In the genomic region with DNA sequence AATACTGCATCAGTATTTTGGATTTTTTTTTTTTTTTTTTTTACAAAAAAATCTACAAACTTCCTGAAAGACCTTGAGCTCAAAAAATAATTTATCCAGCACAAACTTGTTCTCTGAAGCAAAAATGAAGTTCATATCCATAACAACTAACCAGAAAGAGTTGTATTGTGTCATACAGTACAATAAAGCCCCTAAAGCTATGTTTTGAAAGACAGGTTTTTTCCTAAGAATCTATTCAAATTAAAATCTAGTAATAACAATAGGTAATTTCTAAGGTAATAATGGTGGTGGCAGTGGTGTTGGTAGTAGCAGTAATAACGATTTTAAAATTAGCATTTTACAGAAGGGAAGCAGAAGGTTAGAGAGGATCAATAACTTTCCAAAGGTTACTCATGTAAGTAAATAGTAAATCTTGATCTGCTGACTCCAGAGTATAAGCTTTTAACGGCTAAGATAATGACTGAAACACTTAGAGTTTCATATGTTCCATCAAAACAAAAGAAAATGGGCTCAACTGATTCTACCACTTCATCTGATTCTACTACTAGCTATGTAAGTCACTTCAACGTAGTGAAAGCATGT, we compare ENCODE assay signal across 39 cellular contexts.
"Had no signal": no experiment of that assay in that cellular context is flagged by ENCODE, and none has a peak within 500 bp of the region (broad histone marks: within the 10 kb centered on the region; RNA-seq: fewer than 3 reads in every experiment).

No MANE protein-coding gene starts in this region.

- DNase-seq: activated CD4-positive, alpha-beta memory T cell treated with anti-CD3 and anti-CD28 coated beads for 36 hours; activated CD4-positive, alpha-beta T cell treated with anti-CD3 and anti-CD28 coated beads for 36 hours; activated CD4-positive, alpha-beta T cell treated with anti-CD3 and anti-CD28 coated beads, Interleukin-2, amount 10 ng/mL, durations not matched to agents 24 days and 14 days; activated CD4-positive, CD25-positive, alpha-beta regulatory T cell; activated CD4-positive, CD25-positive, alpha-beta regulatory T cell treated with anti-CD3 and anti-CD28 coated beads, Interleukin-2, amount 50 U/mL, for 72 hours; activated CD8-positive, alpha-beta memory T cell treated with anti-CD3 and anti-CD28 coated beads, Interleukin-2, amount 10 ng/mL, durations not matched to agents 7 days and 5 days; activated CD8-positive, alpha-beta memory T cell treated with anti-CD3 and anti-CD28 coated beads, Interleukin-2, amount 50 U/mL, for 4 hours; activated CD8-positive, alpha-beta T cell treated with anti-CD3 and anti-CD28 coated beads, Interleukin-2, amount 10 ng/mL, durations not matched to agents 7 days and 5 days; activated effector memory CD4-positive, alpha-beta T cell treated with anti-CD3 and anti-CD28 coated beads, Interleukin-2, amount 50 U/mL, for 16 hours; activated naive CD4-positive, alpha-beta T cell treated with anti-CD3 and anti-CD28 coated beads for 36 hours; activated naive CD8-positive, alpha-beta T cell treated with anti-CD3 and anti-CD28 coated beads for 36 hours; activated naive CD8-positive, alpha-beta T cell treated with anti-CD3 and anti-CD28 coated beads, Interleukin-2, amount 50 U/mL, for 24 hours; activated T-cell treated with anti-CD3 and anti-CD28 coated beads, Interleukin-2, amount 50 U/mL, for 1 hour; activated T-cell treated with anti-CD3 and anti-CD28 coated beads, Interleukin-2, amount 50 U/mL, for 48 hours; adrenal gland; amygdala; aorta; body of pancreas; central memory CD4-positive, alpha-beta T cell; cerebellar nuclear complex; colonic mucosa; dorsolateral prefrontal cortex; effector memory CD4-positive, alpha-beta T cell; endodermal cell; erythroblast; foreskin keratinocyte; gastrocnemius medialis; glutamatergic neuron; heart left ventricle; T-helper 1 cell; T-helper 17 cell; T1000; WERI-Rb-1 had no signal

- ATAC-seq: activated CD4-positive, alpha-beta T cell treated with anti-CD3 and anti-CD28 coated beads for 36 hours; activated CD8-positive, alpha-beta memory T cell treated with anti-CD3 and anti-CD28 coated beads, Interleukin-2, amount 10 ng/mL, durations not matched to agents 7 days and 5 days; activated CD8-positive, alpha-beta T cell treated with anti-CD3 and anti-CD28 coated beads, Interleukin-2, amount 10 ng/mL, durations not matched to agents 7 days and 5 days; activated naive CD8-positive, alpha-beta T cell treated with anti-CD3 and anti-CD28 coated beads, Interleukin-2, amount 50 U/mL, for 24 hours; body of pancreas; foreskin keratinocyte; gastrocnemius medialis; heart left ventricle; T-helper 17 cell had no signal

- H3K27me3 ChIP-seq: adrenal gland, body of pancreas, colonic mucosa, dorsolateral prefrontal cortex, esophagus muscularis mucosa, foreskin keratinocyte, gastrocnemius medialis, heart left ventricle had no signal

- H3K4me3 ChIP-seq: adrenal gland, body of pancreas, colonic mucosa, dorsolateral prefrontal cortex, esophagus muscularis mucosa, gastrocnemius medialis, heart left ventricle had no signal

- H3K4me1 ChIP-seq: adrenal gland, body of pancreas, colonic mucosa, esophagus muscularis mucosa, foreskin keratinocyte, gastrocnemius medialis had no signal

- H3K9me3 Mint-ChIP-seq: activated CD4-positive, alpha-beta memory T cell treated with anti-CD3 and anti-CD28 coated beads for 36 hours; activated CD4-positive, alpha-beta T cell treated with anti-CD3 and anti-CD28 coated beads, Interleukin-2, amount 10 ng/mL, durations not matched to agents 24 days and 14 days; dendritic cell treated with granulocyte-macrophage colony-stimulating factor and Interleukin-4, amounts not matched to agents 40 ng/mL and 50 ng/mL, for 4 days; endodermal cell; T-helper 2 cell treated with Interferon-gamma antibody and Interleukin-4, amounts not matched to agents 5 μg/mL and 100 μg/mL, for 36 hours had no signal

- H3K9me3 ChIP-seq: adrenal gland, body of pancreas, colonic mucosa, esophagus muscularis mucosa, gastrocnemius medialis, heart left ventricle had no signal

- H3K36me3 ChIP-seq: adrenal gland, colonic mucosa, gastrocnemius medialis, WERI-Rb-1 had no signal

- H3K27me3 Mint-ChIP-seq: activated CD4-positive, alpha-beta memory T cell treated with anti-CD3 and anti-CD28 coated beads for 36 hours; activated CD4-positive, alpha-beta T cell treated with anti-CD3 and anti-CD28 coated beads for 36 hours; activated CD4-positive, alpha-beta T cell treated with anti-CD3 and anti-CD28 coated beads, Interleukin-2, amount 10 ng/mL, durations not matched to agents 24 days and 14 days; activated CD8-positive, alpha-beta memory T cell treated with anti-CD3 and anti-CD28 coated beads, Interleukin-2, amount 10 ng/mL, durations not matched to agents 7 days and 5 days; activated naive CD4-positive, alpha-beta T cell treated with anti-CD3 and anti-CD28 coated beads, Interleukin-2, amount 50 U/mL, for 24 hours; activated naive CD8-positive, alpha-beta T cell treated with anti-CD3 and anti-CD28 coated beads for 36 hours; activated naive CD8-positive, alpha-beta T cell treated with anti-CD3 and anti-CD28 coated beads, Interleukin-2, amount 50 U/mL, for 24 hours; dendritic cell treated with granulocyte-macrophage colony-stimulating factor and Interleukin-4, amounts not matched to agents 40 ng/mL and 50 ng/mL, for 4 days; T-helper 17 cell had no signal

- H3K27ac Mint-ChIP-seq: activated CD4-positive, alpha-beta memory T cell treated with anti-CD3 and anti-CD28 coated beads for 36 hours; activated CD4-positive, alpha-beta T cell treated with anti-CD3 and anti-CD28 coated beads for 36 hours; activated CD4-positive, alpha-beta T cell treated with anti-CD3 and anti-CD28 coated beads, Interleukin-2, amount 10 ng/mL, durations not matched to agents 24 days and 14 days; activated CD8-positive, alpha-beta memory T cell treated with anti-CD3 and anti-CD28 coated beads, Interleukin-2, amount 10 ng/mL, durations not matched to agents 7 days and 5 days; activated CD8-positive, alpha-beta T cell treated with anti-CD3 and anti-CD28 coated beads, Interleukin-2, amount 10 ng/mL, durations not matched to agents 7 days and 5 days; activated naive CD4-positive, alpha-beta T cell treated with anti-CD3 and anti-CD28 coated beads for 36 hours; activated naive CD4-positive, alpha-beta T cell treated with anti-CD3 and anti-CD28 coated beads, Interleukin-2, amount 50 U/mL, for 24 hours; activated naive CD8-positive, alpha-beta T cell treated with anti-CD3 and anti-CD28 coated beads for 36 hours; activated naive CD8-positive, alpha-beta T cell treated with anti-CD3 and anti-CD28 coated beads, Interleukin-2, amount 50 U/mL, for 24 hours; activated T-helper 1 cell treated with anti-CD3 and anti-CD28 coated beads, Interleukin-12 subunit alpha, Interleukin-12 subunit beta, Interleukin-2, Interleukin-4 antibody, amounts not matched to agents 30 ng/mL and 10 ng/mL and 1 ng/mL, durations not matched to agents 14 hours and 24 hours and 36 hours; activated T-helper 2 cell treated with anti-CD3 and anti-CD28 coated beads, Interferon-gamma antibody, Interleukin-2, Interleukin-4, amounts not matched to agents 10 μg/mL and 5 μg/mL and 100 μg/mL, durations not matched to agents 14 hours and 24 hours and 36 hours; dendritic cell treated with granulocyte-macrophage colony-stimulating factor and Interleukin-4, amounts not matched to agents 40 ng/mL and 50 ng/mL, for 4 days; endodermal cell; T-helper 17 cell; T-helper 2 cell treated with Interferon-gamma antibody and Interleukin-4, amounts not matched to agents 5 μg/mL and 100 μg/mL, for 36 hours had no signal

- H3K4me3 Mint-ChIP-seq: activated CD4-positive, alpha-beta memory T cell treated with anti-CD3 and anti-CD28 coated beads for 36 hours; activated CD4-positive, alpha-beta T cell treated with anti-CD3 and anti-CD28 coated beads for 36 hours; activated CD4-positive, alpha-beta T cell treated with anti-CD3 and anti-CD28 coated beads, Interleukin-2, amount 10 ng/mL, durations not matched to agents 24 days and 14 days; activated CD8-positive, alpha-beta memory T cell treated with anti-CD3 and anti-CD28 coated beads, Interleukin-2, amount 10 ng/mL, durations not matched to agents 7 days and 5 days; activated CD8-positive, alpha-beta T cell treated with anti-CD3 and anti-CD28 coated beads, Interleukin-2, amount 10 ng/mL, durations not matched to agents 7 days and 5 days; activated naive CD4-positive, alpha-beta T cell treated with anti-CD3 and anti-CD28 coated beads for 36 hours; activated naive CD4-positive, alpha-beta T cell treated with anti-CD3 and anti-CD28 coated beads, Interleukin-2, amount 50 U/mL, for 24 hours; activated naive CD8-positive, alpha-beta T cell treated with anti-CD3 and anti-CD28 coated beads for 36 hours; activated naive CD8-positive, alpha-beta T cell treated with anti-CD3 and anti-CD28 coated beads, Interleukin-2, amount 50 U/mL, for 24 hours; activated T-helper 1 cell treated with anti-CD3 and anti-CD28 coated beads, Interleukin-12 subunit alpha, Interleukin-12 subunit beta, Interleukin-2, Interleukin-4 antibody, amounts not matched to agents 30 ng/mL and 10 ng/mL and 1 ng/mL, durations not matched to agents 14 hours and 24 hours and 36 hours; dendritic cell treated with granulocyte-macrophage colony-stimulating factor and Interleukin-4, amounts not matched to agents 40 ng/mL and 50 ng/mL, for 4 days; endodermal cell; T-helper 17 cell; T-helper 2 cell treated with Interferon-gamma antibody and Interleukin-4, amounts not matched to agents 5 μg/mL and 100 μg/mL, for 36 hours had no signal

- H3K27ac ChIP-seq: adrenal gland, body of pancreas, colonic mucosa, dorsolateral prefrontal cortex, esophagus muscularis mucosa, foreskin keratinocyte, gastrocnemius medialis, heart left ventricle, WERI-Rb-1 had no signal
